14 cellular contexts compared by ENCODE assay signal in the genomic region with DNA sequence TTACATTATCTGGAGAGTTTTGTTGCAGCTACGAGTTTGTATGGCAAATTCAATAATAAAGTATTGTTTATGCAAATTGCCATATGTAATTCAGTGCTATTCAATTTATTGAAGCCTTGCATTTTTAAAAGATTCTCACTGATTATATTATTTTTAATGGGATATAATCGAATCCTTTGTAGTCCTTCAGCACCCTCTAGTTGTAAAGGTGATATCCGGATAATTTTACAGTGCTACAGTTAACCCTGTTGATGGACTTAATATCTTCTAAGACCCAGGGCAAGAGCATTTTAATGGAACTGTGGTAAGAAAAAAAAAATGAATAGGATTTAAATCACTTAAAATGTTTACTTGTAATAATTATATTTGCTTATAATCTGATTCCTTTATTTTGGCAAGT. TPM values are rescaled to one million over a fixed set of nuclear protein-coding genes. Genes with fewer than 3 reads are reported as not detected.
A peak's percentile ranks its signal among the peaks of the same experiment; 100 is the strongest.
DNase-seq lines count a peak whose midpoint lies in the region; ATAC-seq and TF ChIP-seq lines count a peak whose summit lies in the region.
"Had no signal": no experiment of that assay in that cellular context is flagged by ENCODE, and none has a peak within 500 bp of the region (broad histone marks: within the 10 kb centered on the region; RNA-seq: fewer than 3 reads in every experiment).

No MANE protein-coding gene starts in this region.

- no peaks in the 10 kb centered on the region for H3K9me3 ChIP-seq in SK-N-SH
- H3K9me3 ChIP-seq: ascending aorta, Caco-2, tibial nerve had no signal

- peak; percentile 53 for TF ChIP-seq CTCF in SK-N-SH (IDR thresholded peaks at IDR 0.05)
- no peak for TF ChIP-seq CTCF in coronary artery (IDR thresholded peaks at IDR 0.05)

- 49% methylated on average over 3 of the region's 3 CpGs for WGBS in SK-N-SH (ENCODE audit: low lambda C conversion rate)

- CTCF ChIA-PET in SK-N-SH (lab: Yijun Ruan, JAX) = no interaction called here
- CTCF ChIA-PET in activated CD8-positive, alpha-beta T cell treated with anti-CD3 and anti-CD28 coated beads, Interleukin-2, amount 10 ng/mL, durations not matched to agents 7 days and 5 days (lab: Charles Lee) = no interaction called here

- no peaks in the 10 kb centered on the region for H3K4me1 ChIP-seq in SK-N-SH (ENCODE audit: control insufficient read depth in 1 of 2, insufficient read depth in 2 of 2, low read depth in 1 of 2, low read length in 1 of 2)
- H3K4me1 ChIP-seq: ascending aorta, Caco-2, tibial nerve had no signal

- no peak for TF ChIP-seq EP300 in SK-N-SH (IDR thresholded peaks at IDR 0.05; ENCODE audit: borderline replicate concordance in 1 of 2, low read depth in 1 of 2, low read length in 1 of 2)

- no peaks in the 10 kb centered on the region for H3K36me3 Mint-ChIP-seq in activated CD8-positive, alpha-beta T cell treated with anti-CD3 and anti-CD28 coated beads, Interleukin-2, amount 10 ng/mL, durations not matched to agents 7 days and 5 days (ENCODE audit: low read depth)

- H3K4me2 ChIP-seq in SK-N-SH = no peak overlapping the region

- intact Hi-C loops in sciatic nerve (cut with DNase I) = no loop called here

- in situ Hi-C loops in ACHN (cut with HindIII; ENCODE audit: low pct_ligation_motif_present, low pct_unique_long_range_greater_than_20kb, low sequenced_read_pairs) = no loop called here

- no peaks in the 10 kb centered on the region for H3K9me3 Mint-ChIP-seq in activated CD8-positive, alpha-beta T cell treated with anti-CD3 and anti-CD28 coated beads, Interleukin-2, amount 10 ng/mL, durations not matched to agents 7 days and 5 days (ENCODE audit: insufficient read depth)

- no peak overlapping the region for H3K9ac ChIP-seq in SK-N-SH

- H3K4me3 Mint-ChIP-seq in activated CD8-positive, alpha-beta T cell treated with anti-CD3 and anti-CD28 coated beads, Interleukin-2, amount 10 ng/mL, durations not matched to agents 7 days and 5 days = no peak overlapping the region

- no peaks in the 10 kb centered on the region for H3K27me3 ChIP-seq in SK-N-SH (ENCODE audit: insufficient read depth)
- H3K27me3 ChIP-seq: ascending aorta, tibial nerve had no signal

- H3K4me1 Mint-ChIP-seq in activated CD8-positive, alpha-beta T cell treated with anti-CD3 and anti-CD28 coated beads, Interleukin-2, amount 10 ng/mL, durations not matched to agents 7 days and 5 days (ENCODE audit: low read depth) = no peaks in the 10 kb centered on the region

- peak; percentile 42 for TF ChIP-seq RAD21 in SK-N-SH (IDR thresholded peaks at IDR 0.05; ENCODE audit: low read length)

- H3K9me2 ChIP-seq in SK-N-SH = no peaks in the 10 kb centered on the region

- H3K79me2 ChIP-seq in SK-N-SH (ENCODE audit: insufficient read depth) = no peaks in the 10 kb centered on the region

- POLR2A ChIA-PET in SK-N-SH (lab: Yijun Ruan, JAX) = no interaction called here
- POLR2A ChIA-PET in activated CD8-positive, alpha-beta T cell treated with anti-CD3 and anti-CD28 coated beads, Interleukin-2, amount 10 ng/mL, durations not matched to agents 7 days and 5 days (lab: Charles Lee) = no interaction called here

- H3K27ac ChIP-seq in SK-N-SH (ENCODE audit: low read depth in 2 of 2, low read length in 1 of 2) = no peak overlapping the region
- no peak overlapping the region for H3K27ac ChIP-seq in coronary artery
- H3K27ac ChIP-seq: ascending aorta, tibial nerve had no signal

- ATAC-seq in sciatic nerve = no peak
- no peak for ATAC-seq in activated CD8-positive, alpha-beta T cell treated with anti-CD3 and anti-CD28 coated beads, Interleukin-2, amount 10 ng/mL, durations not matched to agents 7 days and 5 days

- H3K36me3 ChIP-seq in SK-N-SH (replicated peaks in 1 of 2; ENCODE audit: control insufficient read depth in 1 of 2, insufficient read depth in 2 of 2, low read length in 1 of 2) = no peaks in the 10 kb centered on the region
- H3K36me3 ChIP-seq: ascending aorta, tibial nerve had no signal

- H2AFZ ChIP-seq in SK-N-SH (ENCODE audit: low read depth) = no peak overlapping the region

- H4K20me1 ChIP-seq in SK-N-SH (ENCODE audit: insufficient read depth) = no peaks in the 10 kb centered on the region

- DNase-seq in ACHN (peak; percentile 16), HCEC 1CT (peak; percentile 6), SK-N-SH (no peak), fibroblast of the conjunctiva (ENCODE audit: low read depth) (peak; percentile 9), hypothalamus (lab: John Stamatoyannopoulos, UW) (no peak), sciatic nerve (ENCODE audit: low spot score) (no peak), coronary artery (ENCODE audit: low spot score) (no peak)
- no peak for DNase-seq in activated CD8-positive, alpha-beta T cell treated with anti-CD3 and anti-CD28 coated beads, Interleukin-2, amount 10 ng/mL, durations not matched to agents 7 days and 5 days
- DNase-seq: activated CD8-positive, alpha-beta memory T cell treated with anti-CD3 and anti-CD28 coated beads, Interleukin-2, amount 50 U/mL, for 48 hours; Caco-2 had no signal

- H3K27ac Mint-ChIP-seq in activated CD8-positive, alpha-beta T cell treated with anti-CD3 and anti-CD28 coated beads, Interleukin-2, amount 10 ng/mL, durations not matched to agents 7 days and 5 days = no peak overlapping the region

- H3F3A ChIP-seq in SK-N-SH (replicated peaks; ENCODE audit: insufficient read depth) = no peaks in the 10 kb centered on the region

- H3K4me3 ChIP-seq in SK-N-SH (ENCODE audit: low read depth in 2 of 2, low read length in 1 of 2) (no peak overlapping the region), coronary artery (no peak overlapping the region)
- H3K4me3 ChIP-seq: ascending aorta, lung, tibial nerve had no signal

- no peaks in the 10 kb centered on the region for H3K27me3 Mint-ChIP-seq in activated CD8-positive, alpha-beta T cell treated with anti-CD3 and anti-CD28 coated beads, Interleukin-2, amount 10 ng/mL, durations not matched to agents 7 days and 5 days (ENCODE audit: low read depth)

TF ChIP-seq in SK-N-SH, 30 proteins besides CTCF, POLR2A, EP300 and RAD21:
- TF ChIP-seq, protein P1, sequence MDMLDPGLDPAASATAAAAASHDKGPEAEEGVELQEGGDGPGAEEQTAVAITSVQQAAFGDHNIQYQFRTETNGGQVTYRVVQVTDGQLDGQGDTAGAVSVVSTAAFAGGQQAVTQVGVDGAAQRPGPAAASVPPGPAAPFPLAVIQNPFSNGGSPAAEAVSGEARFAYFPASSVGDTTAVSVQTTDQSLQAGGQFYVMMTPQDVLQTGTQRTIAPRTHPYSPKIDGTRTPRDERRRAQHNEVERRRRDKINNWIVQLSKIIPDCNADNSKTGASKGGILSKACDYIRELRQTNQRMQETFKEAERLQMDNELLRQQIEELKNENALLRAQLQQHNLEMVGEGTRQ (IDR thresholded peaks at IDR 0.05; ENCODE audit: borderline replicate concordance, low read depth, low read length) = no peak

RNA-seq across cellular contexts. Expression of gene GRIA2, which starts 48.5 kb away (rescaled TPM):
- polyA plus RNA-seq in SK-N-SH (2012; rRNA removed) = 0.16 and 1.1 TPM in 2 replicates
- polyA plus RNA-seq in SK-N-SH (2012; cell fraction: cytosol; rRNA removed) = 0.75 and 0.94 TPM in 2 replicates
- polyA plus RNA-seq in SK-N-SH (2012; cell fraction: nucleus; rRNA removed) = 2.8 and 3.0 TPM in 2 replicates
- total RNA-seq in sciatic nerve = 16.6 TPM
- total RNA-seq in activated CD8-positive, alpha-beta T cell treated with anti-CD3 and anti-CD28 coated beads, Interleukin-2, amount 10 ng/mL, durations not matched to agents 7 days and 5 days = not detected
- total RNA-seq: Caco-2, OCI-LY7 had no signal

Comparison
In these comparisons a context has a peak if more than half of its experiments do, and no peak if none do; other contexts are left out.
1. DNase-seq: peak in ACHN (single experiment), HCEC 1CT (single experiment) and fibroblast of the conjunctiva (single experiment); none in SK-N-SH (single experiment), hypothalamus (0 of 51), sciatic nerve (single experiment), activated CD8-positive, alpha-beta T cell treated with anti-CD3 and anti-CD28 coated beads, Interleukin-2, amount 10 ng/mL, durations not matched to agents 7 days and 5 days (single experiment) and coronary artery (single experiment).
2. RNA of gene GRIA2, which starts 48.5 kb away (total RNA-seq): 16.6 TPM in sciatic nerve (single experiment); not detected in activated CD8-positive, alpha-beta T cell treated with anti-CD3 and anti-CD28 coated beads, Interleukin-2, amount 10 ng/mL, durations not matched to agents 7 days and 5 days; every median in the first group is over 10 times any median in the second.